1 cellular context compared by ENCODE assay signal in the genomic region with DNA sequence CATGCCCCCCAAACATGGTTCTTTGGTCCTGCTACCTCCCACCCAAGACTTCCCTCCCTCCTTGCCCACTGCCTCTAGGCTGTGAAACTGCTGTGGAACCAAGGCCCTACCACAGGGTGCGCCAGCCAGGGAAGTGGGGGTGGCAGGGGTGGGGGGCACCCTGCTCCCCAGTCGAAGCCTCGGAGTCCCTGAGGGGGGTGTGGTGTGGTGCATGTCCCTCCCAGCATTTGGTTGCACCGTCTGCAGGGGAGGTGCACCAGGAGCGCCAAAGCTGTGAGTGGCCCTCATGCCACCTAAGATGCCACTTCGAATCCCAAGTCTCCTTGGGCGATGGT.
TF ChIP-seq lines count a peak whose summit lies in the region.

No MANE protein-coding gene starts in this region.

TF ChIP-seq in HEK293, 187 proteins besides CTCF, POLR2A, EP300 and RAD21:
- TF ChIP-seq ZNF24 (tag by site-specific recombination; IDR thresholded peaks at IDR 0.05) (no peak), ZNF529 (tag by site-specific recombination; IDR thresholded peaks at IDR 0.05; ENCODE audit: insufficient replicate concordance) (no peak), ZIC2 (tag by site-specific recombination; IDR thresholded peaks at IDR 0.05) (no peak), GLIS2 (tag by site-specific recombination; IDR thresholded peaks at IDR 0.05) (peak; percentile 46; the same call in 1 of the 2 replicates)
- TF ChIP-seq, protein P1, sequence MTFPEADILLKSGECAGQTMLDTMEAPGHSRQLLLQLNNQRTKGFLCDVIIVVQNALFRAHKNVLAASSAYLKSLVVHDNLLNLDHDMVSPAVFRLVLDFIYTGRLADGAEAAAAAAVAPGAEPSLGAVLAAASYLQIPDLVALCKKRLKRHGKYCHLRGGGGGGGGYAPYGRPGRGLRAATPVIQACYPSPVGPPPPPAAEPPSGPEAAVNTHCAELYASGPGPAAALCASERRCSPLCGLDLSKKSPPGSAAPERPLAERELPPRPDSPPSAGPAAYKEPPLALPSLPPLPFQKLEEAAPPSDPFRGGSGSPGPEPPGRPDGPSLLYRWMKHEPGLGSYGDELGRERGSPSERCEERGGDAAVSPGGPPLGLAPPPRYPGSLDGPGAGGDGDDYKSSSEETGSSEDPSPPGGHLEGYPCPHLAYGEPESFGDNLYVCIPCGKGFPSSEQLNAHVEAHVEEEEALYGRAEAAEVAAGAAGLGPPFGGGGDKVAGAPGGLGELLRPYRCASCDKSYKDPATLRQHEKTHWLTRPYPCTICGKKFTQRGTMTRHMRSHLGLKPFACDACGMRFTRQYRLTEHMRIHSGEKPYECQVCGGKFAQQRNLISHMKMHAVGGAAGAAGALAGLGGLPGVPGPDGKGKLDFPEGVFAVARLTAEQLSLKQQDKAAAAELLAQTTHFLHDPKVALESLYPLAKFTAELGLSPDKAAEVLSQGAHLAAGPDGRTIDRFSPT (tag by site-specific recombination; IDR thresholded peaks at IDR 0.05), result peak; percentile 65; the same call in 1 of the 2 replicates
- TF ChIP-seq, protein P2, sequence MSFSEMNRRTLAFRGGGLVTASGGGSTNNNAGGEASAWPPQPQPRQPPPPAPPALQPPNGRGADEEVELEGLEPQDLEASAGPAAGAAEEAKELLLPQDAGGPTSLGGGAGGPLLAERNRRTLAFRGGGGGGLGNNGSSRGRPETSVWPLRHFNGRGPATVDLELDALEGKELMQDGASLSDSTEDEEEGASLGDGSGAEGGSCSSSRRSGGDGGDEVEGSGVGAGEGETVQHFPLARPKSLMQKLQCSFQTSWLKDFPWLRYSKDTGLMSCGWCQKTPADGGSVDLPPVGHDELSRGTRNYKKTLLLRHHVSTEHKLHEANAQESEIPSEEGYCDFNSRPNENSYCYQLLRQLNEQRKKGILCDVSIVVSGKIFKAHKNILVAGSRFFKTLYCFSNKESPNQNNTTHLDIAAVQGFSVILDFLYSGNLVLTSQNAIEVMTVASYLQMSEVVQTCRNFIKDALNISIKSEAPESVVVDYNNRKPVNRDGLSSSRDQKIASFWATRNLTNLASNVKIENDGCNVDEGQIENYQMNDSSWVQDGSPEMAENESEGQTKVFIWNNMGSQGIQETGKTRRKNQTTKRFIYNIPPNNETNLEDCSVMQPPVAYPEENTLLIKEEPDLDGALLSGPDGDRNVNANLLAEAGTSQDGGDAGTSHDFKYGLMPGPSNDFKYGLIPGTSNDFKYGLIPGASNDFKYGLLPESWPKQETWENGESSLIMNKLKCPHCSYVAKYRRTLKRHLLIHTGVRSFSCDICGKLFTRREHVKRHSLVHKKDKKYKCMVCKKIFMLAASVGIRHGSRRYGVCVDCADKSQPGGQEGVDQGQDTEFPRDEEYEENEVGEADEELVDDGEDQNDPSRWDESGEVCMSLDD (tag by site-specific recombination; IDR thresholded peaks at IDR 0.05), result peak; percentile 28; the same call in 1 of the 2 replicates
TF ChIP-seq in HEK293: peak in this region for 3.
